9 cellular contexts compared by ENCODE assay signal in the genomic region with DNA sequence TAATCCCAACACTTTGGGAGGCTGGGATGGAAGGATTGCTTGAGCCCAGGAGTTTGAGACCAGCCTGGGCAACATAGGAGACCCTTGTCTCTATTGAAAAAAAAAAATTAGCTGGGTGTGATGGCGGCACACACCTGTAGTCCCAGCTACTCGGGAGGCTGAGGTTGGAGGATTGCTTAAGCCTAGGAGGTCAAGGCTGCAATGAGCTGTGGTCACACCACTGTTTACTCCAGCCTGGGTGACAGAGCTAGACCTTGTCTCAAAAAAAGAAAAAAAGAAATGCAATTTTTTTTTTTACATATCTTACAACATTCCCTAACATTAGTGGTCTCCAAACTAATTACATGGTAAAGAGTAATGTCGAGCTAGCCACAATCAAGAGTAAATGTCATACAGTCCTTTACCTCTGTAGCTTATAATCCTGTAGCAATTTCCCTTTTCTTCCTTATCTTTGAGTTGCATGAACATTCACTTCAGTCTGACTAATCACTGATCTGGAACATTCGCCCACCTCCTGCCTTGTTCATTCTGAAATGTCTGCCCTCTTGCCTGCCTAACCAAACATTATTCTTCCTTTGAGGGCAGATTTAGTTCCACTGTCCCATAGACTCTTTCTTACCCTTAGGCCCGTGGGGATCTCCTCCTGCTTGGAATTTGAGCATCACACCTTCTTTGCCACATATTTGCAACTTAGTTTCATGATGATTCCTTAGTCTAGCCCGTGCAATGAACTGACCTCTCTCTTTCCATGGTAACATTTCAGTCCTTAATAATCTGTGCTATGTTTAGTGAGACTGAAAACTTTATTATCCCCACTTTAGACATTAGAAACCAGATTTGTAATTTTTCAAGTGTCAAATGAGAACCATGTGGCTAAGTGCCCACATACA. TPM values are rescaled to one million over a fixed set of nuclear protein-coding genes. Genes with fewer than 3 reads are reported as not detected.
DNase-seq lines count a peak whose midpoint lies in the region; ATAC-seq and TF ChIP-seq lines count a peak whose summit lies in the region.
"Had no signal": no experiment of that assay in that cellular context is flagged by ENCODE, and none has a peak within 500 bp of the region (broad histone marks: within the 10 kb centered on the region; RNA-seq: fewer than 3 reads in every experiment).

No MANE protein-coding gene starts in this region.

- H2AFZ ChIP-seq in OCI-LY7 (ENCODE audit: low read length): peak overlapping the region; percentile 49; the same call in 1 of the 2 replicates

- H3K4me3 ChIP-seq in OCI-LY7 (ENCODE audit: low read depth, low read length, poor library complexity, severe bottlenecking) (no peak overlapping the region), skeletal muscle satellite cell (ENCODE audit: low read length) (no peak overlapping the region)

- TF ChIP-seq CTCF in OCI-LY7 (conservative IDR thresholded peaks at IDR 0.05; ENCODE audit: low read length): no peak
- no peak for TF ChIP-seq CTCF in chondrocyte (IDR thresholded peaks at IDR 0.05)

- H3K4me1 ChIP-seq in OCI-LY7 (ENCODE audit: insufficient read depth, low read length, poor library complexity, severe bottlenecking) (peaks cover 23% of the 10 kb centered on the region), skeletal muscle satellite cell (ENCODE audit: control insufficient read depth, insufficient read depth, low read length) (peaks cover 14% of the 10 kb centered on the region)

- peaks cover 0 to 2% of the 10 kb centered on the region in 2 donors for H3K9me3 Mint-ChIP-seq in activated T-cell treated with anti-CD3 and anti-CD28 coated beads, Interleukin-2, amount 50 U/mL, for 72 hours
- no peaks in the 10 kb centered on the region for H3K9me3 Mint-ChIP-seq in chondrocyte (ENCODE audit: low read depth)
- H3K9me3 Mint-ChIP-seq: central memory CD8-positive, alpha-beta T cell had no signal

- no peaks in the 10 kb centered on the region for H3K9me2 ChIP-seq in OCI-LY7 (ENCODE audit: insufficient read depth, low read length)

- no peaks in the 10 kb centered on the region for H3K79me2 ChIP-seq in OCI-LY7 (ENCODE audit: insufficient read depth, low read depth, low read length)

- ATAC-seq in activated T-cell treated with anti-CD3 and anti-CD28 coated beads, Interleukin-2, amount 50 U/mL, for 72 hours (replicated peaks in 1 of 2): no peak

- H3K27me3 Mint-ChIP-seq in activated T-cell treated with anti-CD3 and anti-CD28 coated beads, Interleukin-2, amount 50 U/mL, for 72 hours (ENCODE audit: low read depth): no peaks in the 10 kb centered on the region
- no peaks in the 10 kb centered on the region for H3K27me3 Mint-ChIP-seq in chondrocyte (ENCODE audit: low read depth)
- H3K27me3 Mint-ChIP-seq: central memory CD8-positive, alpha-beta T cell had no signal

- H3K36me3 Mint-ChIP-seq in activated T-cell treated with anti-CD3 and anti-CD28 coated beads, Interleukin-2, amount 50 U/mL, for 72 hours (ENCODE audit: insufficient read depth in 2 of 2): peaks cover 0 to 2% of the 10 kb centered on the region in 2 donors
- no peaks in the 10 kb centered on the region for H3K36me3 Mint-ChIP-seq in chondrocyte (ENCODE audit: low read depth)

- H3K27ac ChIP-seq in OCI-LY7 (ENCODE audit: low read depth, low read length, poor library complexity, severe bottlenecking): no peak overlapping the region

- peaks cover 26% of the 10 kb centered on the region for H3K4me1 Mint-ChIP-seq in activated T-cell treated with anti-CD3 and anti-CD28 coated beads, Interleukin-2, amount 50 U/mL, for 72 hours (ENCODE audit: low read depth)
- H3K4me1 Mint-ChIP-seq in chondrocyte (ENCODE audit: low read depth): peaks cover 25% of the 10 kb centered on the region

- H3K9me3 ChIP-seq in OCI-LY7 (ENCODE audit: low read length) (no peaks in the 10 kb centered on the region), skeletal muscle satellite cell (replicated peaks; ENCODE audit: low read length) (no peaks in the 10 kb centered on the region)

- CTCF ChIA-PET in OCI-LY7 (lab: Charles Lee; ENCODE audit: unreplicated experiment): no interaction called here

- intact Hi-C loops in OCI-LY7 (cut with micrococcal nuclease; ENCODE audit: unreplicated experiment): no loop called here

- peak overlapping the region; percentile 5 for H3K27ac Mint-ChIP-seq in activated T-cell treated with anti-CD3 and anti-CD28 coated beads, Interleukin-2, amount 50 U/mL, for 72 hours
- peak overlapping the region; percentile 67 for H3K27ac Mint-ChIP-seq in chondrocyte (ENCODE audit: unreplicated experiment)

- peak; percentile 11 to 13 for DNase-seq in activated T-cell treated with anti-CD3 and anti-CD28 coated beads, Interleukin-2, amount 50 U/mL, for 72 hours
- no peak for DNase-seq in activated T-cell treated with anti-CD3 and anti-CD28 coated beads, Interleukin-2, amount 50 U/mL, for 1 hour
- DNase-seq in OCI-LY7 (ENCODE audit: low spot score) (no peak), chondrocyte (ENCODE audit: low spot score) (no peak), G401 (ENCODE audit: low spot score) (no peak), hippocampal formation (lab: John Stamatoyannopoulos, UW) (no peak), KG1 (lab: John Stamatoyannopoulos, UW) (no peak)

- no TSS peak for BruUV-seq in OCI-LY7 (replicated peaks; lab: Mats Ljungman, UMichigan)

- H3K36me3 ChIP-seq in OCI-LY7 (ENCODE audit: insufficient read depth, low read length) (no peaks in the 10 kb centered on the region), skeletal muscle satellite cell (ENCODE audit: insufficient read depth, low read length) (peaks cover under 1% of the 10 kb centered on the region)

- H4K20me1 ChIP-seq in OCI-LY7 (ENCODE audit: insufficient read depth, low read length): no peaks in the 10 kb centered on the region

- in situ Hi-C loops in G401 (cut with HindIII; ENCODE audit: low sequenced_read_pairs): no loop called here

- no peak overlapping the region for H3K9ac ChIP-seq in skeletal muscle satellite cell (ENCODE audit: low read depth, low read length)

- peak overlapping the region in 1 of 2 donors; percentile 7 for H3K4me3 Mint-ChIP-seq in activated T-cell treated with anti-CD3 and anti-CD28 coated beads, Interleukin-2, amount 50 U/mL, for 72 hours
- no peak overlapping the region for H3K4me3 Mint-ChIP-seq in chondrocyte (ENCODE audit: unreplicated experiment)
- H3K4me3 Mint-ChIP-seq: central memory CD8-positive, alpha-beta T cell had no signal

- H3K27me3 ChIP-seq in skeletal muscle satellite cell (ENCODE audit: control insufficient read depth, insufficient read depth, low read length): no peaks in the 10 kb centered on the region

- POLR2A ChIA-PET in OCI-LY7 (lab: Charles Lee): interaction anchor here (0.5 to 0.6 kb wide), 2 partner anchors 116 to 125 kb away, joined by 3 to 4 read pairs; no protein-coding TSS in a partner anchor

- H3K4me2 ChIP-seq in OCI-LY7 (ENCODE audit: low read length): no peak overlapping the region
- peak overlapping the region; percentile 16 for H3K4me2 ChIP-seq in skeletal muscle satellite cell (ENCODE audit: low read length)

RNA-seq across cellular contexts. Expression of gene VCL, which starts 4.8 kb away (rescaled TPM):
- 10 to 100 TPM; 12.2 to 19.2 TPM for total RNA-seq in activated T-cell treated with anti-CD3 and anti-CD28 coated beads, Interleukin-2, amount 50 U/mL, for 72 hours
- total RNA-seq in OCI-LY7 (2014; rRNA removed; shearing (Covaris generic)): 19.1 and 24.9 TPM in 2 replicates
- total RNA-seq in OCI-LY7 (2022) (55.5 and 64.5 TPM in 2 replicates), chondrocyte (429 to 498 TPM (median 485 TPM) in 3 replicates)
- total RNA-seq in skeletal muscle satellite cell (2012; rRNA removed): 116 and 137 TPM in 2 replicates
- total RNA-seq in G401 (2014; rRNA removed; shearing (Covaris generic)): 310 and 384 TPM in 2 replicates

Comparison
In these comparisons a context has a peak if more than half of its experiments do, and no peak if none do; other contexts are left out.
1. DNase-seq: peak in activated T-cell treated with anti-CD3 and anti-CD28 coated beads, Interleukin-2, amount 50 U/mL, for 72 hours (2 of 2); none in activated T-cell treated with anti-CD3 and anti-CD28 coated beads, Interleukin-2, amount 50 U/mL, for 1 hour (single experiment), OCI-LY7 (single experiment), chondrocyte (single experiment), G401 (single experiment), hippocampal formation (0 of 2) and KG1 (single experiment).